13 cellular contexts compared by ENCODE assay signal in the genomic region with DNA sequence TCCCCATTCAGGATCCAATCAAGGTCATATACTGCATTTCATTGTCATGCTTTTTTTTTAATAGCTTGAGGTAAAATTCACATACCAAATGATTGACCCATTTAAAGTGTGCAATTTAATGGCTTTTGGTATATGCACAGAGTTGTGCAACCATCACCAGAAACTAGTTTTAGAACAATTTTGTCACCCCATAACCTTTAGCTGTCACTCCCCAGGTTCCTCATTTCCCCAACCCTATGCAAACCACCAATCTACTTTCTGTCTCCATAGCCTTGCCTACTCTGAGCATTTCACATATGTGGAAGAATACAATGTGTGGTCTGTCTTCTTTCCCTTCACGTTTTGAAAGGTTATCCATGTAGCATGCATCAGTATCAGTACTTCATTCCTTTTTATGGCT. TPM values are rescaled to one million over a fixed set of nuclear protein-coding genes. Genes with fewer than 3 reads are reported as not detected.
DNase-seq lines count a peak whose midpoint lies in the region; ATAC-seq, FAIRE-seq and TF ChIP-seq lines count a peak whose summit lies in the region.
"Had no signal": no experiment of that assay in that cellular context is flagged by ENCODE, and none has a peak within 500 bp of the region (broad histone marks: within the 10 kb centered on the region; RNA-seq: fewer than 3 reads in every experiment).

No MANE protein-coding gene starts in this region.

- no peak for DNase-seq in HepG2 (ENCODE audit: low spot score)
- DNase-seq in right lobe of liver = no peak
- peak; percentile 72 to 78 for DNase-seq in Kasumi-1 (lab: John Stamatoyannopoulos, UW)
- DNase-seq in activated naive CD8-positive, alpha-beta T cell treated with anti-CD3 and anti-CD28 coated beads for 36 hours = no peak
- no peak for DNase-seq in CD8-positive, alpha-beta T cell
- no peak for DNase-seq in activated CD4-positive, CD25-positive, alpha-beta regulatory T cell treated with anti-CD3 and anti-CD28 coated beads, Interleukin-2, amount 50 U/mL, for 72 hours
- DNase-seq: activated CD8-positive, alpha-beta memory T cell treated with anti-CD3 and anti-CD28 coated beads, Interleukin-2, amount 10 ng/mL, durations not matched to agents 7 days and 5 days; IMR-90; stimulated activated CD4-positive, alpha-beta T cell treated with anti-CD3 and anti-CD28 coated beads, Interleukin-4, amount 100 ng/mL, for 4 hours; testis had no signal

- in situ Hi-C loops in HepG2 (cut with HindIII; ENCODE audit: extremely low pct_ligation_motif_present, low pct_unique_long_range_greater_than_20kb) = no loop called here

- no peak overlapping the region for H2AFZ ChIP-seq in HepG2 (ENCODE audit: low read length)

- no peaks in the 10 kb centered on the region; a peak in 1 of 5 replicates for H3K27me3 ChIP-seq in HepG2 (ENCODE audit: control insufficient read depth in 1 of 2, insufficient read depth in 2 of 2, low read length in 2 of 2)
- H3K27me3 ChIP-seq in right lobe of liver = no peaks in the 10 kb centered on the region
- H3K27me3 ChIP-seq in CD8-positive, alpha-beta T cell (ENCODE audit: insufficient read depth, low read length) = no peaks in the 10 kb centered on the region
- H3K27me3 ChIP-seq: testis had no signal

- H3K4me1 Mint-ChIP-seq in activated naive CD8-positive, alpha-beta T cell treated with anti-CD3 and anti-CD28 coated beads for 36 hours = peaks cover 6% of the 10 kb centered on the region
- H3K4me1 Mint-ChIP-seq in CD8-positive, alpha-beta T cell (ENCODE audit: low read depth) = peaks cover 6% of the 10 kb centered on the region

- no peak for ATAC-seq in HepG2
- no peak for ATAC-seq in right lobe of liver
- no peak for ATAC-seq in CD8-positive, alpha-beta T cell
- no peak for ATAC-seq in GM21528 (IDR thresholded peaks at IDR 0.05; ENCODE audit: low FRiP score, unreplicated experiment)
- ATAC-seq in GM19467 (IDR thresholded peaks at IDR 0.05; ENCODE audit: unreplicated experiment) = no peak
- ATAC-seq: activated CD8-positive, alpha-beta memory T cell treated with anti-CD3 and anti-CD28 coated beads, Interleukin-2, amount 10 ng/mL, durations not matched to agents 7 days and 5 days; SK-N-SH treated with all-trans-retinoic acid at 6 μM for 48 hours had no signal

- H3K9me3 ChIP-seq in HepG2 (ENCODE audit: low read length) = no peaks in the 10 kb centered on the region
- no peaks in the 10 kb centered on the region for H3K9me3 ChIP-seq in right lobe of liver
- no peaks in the 10 kb centered on the region for H3K9me3 ChIP-seq in CD8-positive, alpha-beta T cell (ENCODE audit: low read length)
- H3K9me3 ChIP-seq: testis had no signal

- peaks cover 3% of the 10 kb centered on the region for H3K9me3 Mint-ChIP-seq in activated naive CD8-positive, alpha-beta T cell treated with anti-CD3 and anti-CD28 coated beads for 36 hours
- H3K9me3 Mint-ChIP-seq in CD8-positive, alpha-beta T cell = no peaks in the 10 kb centered on the region

- TF ChIP-seq EP300 in HepG2 (IDR thresholded peaks at IDR 0.05; ENCODE audit: low read depth in 2 of 2, low read length in 2 of 2) (no peak), HepG2 (CRISPR knock-in tag; IDR thresholded peaks at IDR 0.05; ENCODE audit: borderline replicate concordance) (no peak)

- intact Hi-C loops in HepG2 (cut with micrococcal nuclease; ENCODE audit: unreplicated experiment) (loop anchor here (5.0 kb wide), 2 partner anchors 137 to 298 kb away; a partner anchor contains a TSS), right lobe of liver (cut with DNase I) (no loop called here)
- intact Hi-C loops in CD8-positive, alpha-beta T cell (cut with DNase I, micrococcal nuclease) = no loop called here

- CTCF ChIA-PET in HepG2 (lab: Yijun Ruan, JAX; ENCODE audit: low intra/inter-chr PET ratio, low total read pairs) = interaction anchor here (0.8 kb wide), 1 partner anchor 77 kb away, joined by 3 read pairs; no protein-coding TSS in a partner anchor
- CTCF ChIA-PET in CD8-positive, alpha-beta T cell (lab: Charles Lee) = no interaction called here

- H3K36me3 ChIP-seq in HepG2 (replicated peaks in 1 of 2; ENCODE audit: control insufficient read depth in 1 of 2, insufficient read depth in 2 of 2, low read length in 2 of 2) = no peaks in the 10 kb centered on the region
- H3K36me3 ChIP-seq in right lobe of liver = no peaks in the 10 kb centered on the region
- no peaks in the 10 kb centered on the region for H3K36me3 ChIP-seq in CD8-positive, alpha-beta T cell (ENCODE audit: insufficient read depth, low read length)

- H3K4me3 ChIP-seq in HepG2 (replicated peaks in 1 of 3; ENCODE audit: insufficient read depth in 1 of 3, low read depth in 2 of 3, low read length in 3 of 3) (no peak overlapping the region), right lobe of liver (no peak overlapping the region)
- H3K4me3 ChIP-seq in CD8-positive, alpha-beta T cell (ENCODE audit: low read depth, low read length) = no peak overlapping the region

- H3K4me2 ChIP-seq in HepG2 (ENCODE audit: low read depth, low read length) = 0 out of 2 replicates have a peak overlapping the region, but pooled peaks have one; percentile 95

- POLR2A ChIA-PET in HepG2 (lab: Yijun Ruan, JAX) = no interaction called here
- POLR2A ChIA-PET in CD8-positive, alpha-beta T cell (lab: Charles Lee) = no interaction called here

- peaks cover 42% of the 10 kb centered on the region for H3K27me3 Mint-ChIP-seq in activated naive CD8-positive, alpha-beta T cell treated with anti-CD3 and anti-CD28 coated beads for 36 hours
- H3K27me3 Mint-ChIP-seq in CD8-positive, alpha-beta T cell (ENCODE audit: low read depth) = peaks cover 27% of the 10 kb centered on the region

- TF ChIP-seq POLR2A in HepG2 (IDR thresholded peaks at IDR 0.05; ENCODE audit: insufficient read depth in 1 of 2, low read depth in 2 of 2, low read length in 2 of 2) (no peak), right lobe of liver (IDR thresholded peaks at IDR 0.05) (no peak)

- BruUV-seq in HepG2 (replicated peaks; lab: Mats Ljungman, UMichigan) = no TSS peak

- WGBS in HepG2 (ENCODE audit: low lambda C conversion rate) = 27% methylated on average over 1 of the region's 1 CpG
- 0% methylated on average over 1 of the region's 1 CpG for WGBS in right lobe of liver (ENCODE audit: insufficient coverage, low coverage, low lambda C conversion rate, missing lambda C conversion rate)

- no peak overlapping the region for H3K27ac Mint-ChIP-seq in activated naive CD8-positive, alpha-beta T cell treated with anti-CD3 and anti-CD28 coated beads for 36 hours
- no peak overlapping the region for H3K27ac Mint-ChIP-seq in CD8-positive, alpha-beta T cell
- H3K27ac Mint-ChIP-seq: activated CD8-positive, alpha-beta memory T cell treated with anti-CD3 and anti-CD28 coated beads, Interleukin-2, amount 10 ng/mL, durations not matched to agents 7 days and 5 days had no signal

- H3K36me3 Mint-ChIP-seq in activated naive CD8-positive, alpha-beta T cell treated with anti-CD3 and anti-CD28 coated beads for 36 hours = peaks cover 3% of the 10 kb centered on the region
- H3K36me3 Mint-ChIP-seq in CD8-positive, alpha-beta T cell = no peaks in the 10 kb centered on the region

- TF ChIP-seq CTCF in HepG2 (CRISPR knock-in tag; IDR thresholded peaks at IDR 0.05) (no peak), right lobe of liver (IDR thresholded peaks at IDR 0.05) (no peak)
- TF ChIP-seq CTCF in CD8-positive, alpha-beta T cell (IDR thresholded peaks at IDR 0.05) = no peak

- peak overlapping the region; percentile 78 for H3K4me3 Mint-ChIP-seq in activated naive CD8-positive, alpha-beta T cell treated with anti-CD3 and anti-CD28 coated beads for 36 hours
- no peak overlapping the region for H3K4me3 Mint-ChIP-seq in CD8-positive, alpha-beta T cell

- no peak for TF ChIP-seq RAD21 in HepG2 (CRISPR knock-in tag; IDR thresholded peaks at IDR 0.05)

- peaks cover 27% of the 10 kb centered on the region for H3K4me1 ChIP-seq in HepG2 (ENCODE audit: insufficient read depth, low read length)
- H3K4me1 ChIP-seq in right lobe of liver = peaks cover 0 to 15% (median 7%) of the 10 kb centered on the region in 4 donors
- H3K4me1 ChIP-seq in CD8-positive, alpha-beta T cell (ENCODE audit: insufficient read depth, low read length) = no peaks in the 10 kb centered on the region
- H3K4me1 ChIP-seq: testis had no signal

- no peak for FAIRE-seq in HepG2 (lab: Jason Lieb, UNC)

- H3K9ac ChIP-seq in HepG2 (ENCODE audit: insufficient read depth, low read depth, low read length) = no peak overlapping the region

- peaks cover 23% of the 10 kb centered on the region for H3K79me2 ChIP-seq in HepG2 (ENCODE audit: insufficient read depth, low read length)

- no peaks in the 10 kb centered on the region for H4K20me1 ChIP-seq in HepG2 (ENCODE audit: insufficient read depth, low read length)

- H3K27ac ChIP-seq in HepG2 (ENCODE audit: extremely low read length, insufficient read depth, low read length) = no peak overlapping the region
- no peak overlapping the region for H3K27ac ChIP-seq in right lobe of liver
- H3K27ac ChIP-seq in CD8-positive, alpha-beta T cell (ENCODE audit: low read depth, low read length) = no peak overlapping the region

RNA-seq across cellular contexts. Expression of a gene that starts 1.4 kb away (rescaled TPM):
- total RNA-seq in HepG2 (2016; rRNA removed; fragmentation: Illumina TruSeq; extraction: Trizol) = 12.7 and 14.0 TPM in 2 replicates
- total RNA-seq in HepG2 (2016; cell fraction: cytosol; rRNA removed; fragmentation: Illumina TruSeq; extraction: Trizol; ENCODE audit: low read depth) = 15.1 and 19.1 TPM in 2 replicates
- total RNA-seq in HepG2 (2016; cell fraction: insoluble cytoplasmic fraction; rRNA removed; fragmentation: Illumina TruSeq; extraction: Trizol) = 12.3 and 13.8 TPM in 2 replicates
- total RNA-seq in HepG2 (2016; cell fraction: membrane; rRNA removed; fragmentation: Illumina TruSeq; extraction: Trizol) = 9.1 and 10.3 TPM in 2 replicates
- total RNA-seq in HepG2 (2016; cell fraction: nucleus; rRNA removed; fragmentation: Illumina TruSeq; extraction: Trizol) = 14.5 and 15.4 TPM in 2 replicates
- 11.8 and 16.6 TPM in 2 replicates for polyA plus RNA-seq in HepG2 (2011; rRNA removed)
- 10.9 and 13.7 TPM in 2 replicates for polyA plus RNA-seq in HepG2 (2011; cell fraction: cytosol; rRNA removed)
- polyA plus RNA-seq in HepG2 (2011; cell fraction: nucleus; rRNA removed) = 7.6 and 7.8 TPM in 2 replicates
- 6.8 and 7.9 TPM in 2 replicates for polyA plus RNA-seq in HepG2 (2012)
- polyA plus RNA-seq in HepG2 (2016; cell fraction: cytosol; fragmentation: Illumina TruSeq; extraction: Trizol; ENCODE audit: low read depth) = 1.1 and 1.3 TPM in 2 replicates
- 13.0 and 14.5 TPM in 2 replicates for polyA plus RNA-seq in HepG2 (2016; cell fraction: insoluble cytoplasmic fraction; fragmentation: Illumina TruSeq; extraction: Trizol; ENCODE audit: low read depth)
- polyA plus RNA-seq in HepG2 (2016; cell fraction: membrane; fragmentation: Illumina TruSeq; extraction: Trizol; ENCODE audit: low read depth) = 3.0 and 4.1 TPM in 2 replicates
- 7.4 and 7.8 TPM in 2 replicates for polyA plus RNA-seq in HepG2 (2016; cell fraction: nucleus; fragmentation: Illumina TruSeq; extraction: Trizol; ENCODE audit: insufficient read depth, low read depth)
- polyA minus RNA-seq in HepG2 (2011; rRNA and poly(A)+ RNA removed; ENCODE audit: low replicate concordance) = 19.7 and 28.1 TPM in 2 replicates
- polyA minus RNA-seq in HepG2 (2011; cell fraction: cytosol; rRNA and poly(A)+ RNA removed) = 8.4 and 8.6 TPM in 2 replicates
- 29.1 and 30.5 TPM in 2 replicates for polyA minus RNA-seq in HepG2 (2011; cell fraction: nucleus; rRNA and poly(A)+ RNA removed)
- total RNA-seq in right lobe of liver = 10 to 100 TPM; 12.4 to 30.5 (median 18.4) TPM
- 1 to 10 TPM; 1.2 to 1.7 TPM for total RNA-seq in activated naive CD8-positive, alpha-beta T cell treated with anti-CD3 and anti-CD28 coated beads for 36 hours
- total RNA-seq in CD8-positive, alpha-beta T cell = not detected

Comparison
In these comparisons a context has a peak if more than half of its experiments do, and no peak if none do; other contexts are left out.
1. DNase-seq: peak in Kasumi-1 (2 of 2); none in HepG2 (single experiment), right lobe of liver (0 of 3), activated naive CD8-positive, alpha-beta T cell treated with anti-CD3 and anti-CD28 coated beads for 36 hours (single experiment), CD8-positive, alpha-beta T cell (0 of 7) and activated CD4-positive, CD25-positive, alpha-beta regulatory T cell treated with anti-CD3 and anti-CD28 coated beads, Interleukin-2, amount 50 U/mL, for 72 hours (single experiment).